In the genomic region with DNA sequence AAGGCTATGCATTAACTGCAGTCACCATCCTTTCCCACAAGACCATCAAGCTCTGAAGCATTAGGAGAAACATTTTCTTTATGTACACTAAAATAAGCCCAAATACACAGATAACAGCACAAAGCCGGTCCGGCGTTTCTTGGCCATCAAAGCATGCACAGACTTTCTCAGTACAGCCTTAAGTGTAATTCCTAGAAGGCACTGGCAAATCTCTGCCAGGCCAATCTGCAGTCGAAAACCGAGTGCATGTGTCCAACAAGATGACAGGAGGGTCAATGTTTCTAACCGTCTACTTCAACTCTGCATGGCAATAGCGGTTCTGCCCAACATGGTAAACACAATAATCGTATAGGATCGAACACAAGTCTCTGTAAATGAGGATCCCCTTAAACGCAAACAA, we compare ENCODE assay signal across 8 cellular contexts. TPM values are rescaled to one million over a fixed set of nuclear protein-coding genes. Genes with fewer than 3 reads are reported as not detected.
A peak's percentile ranks its signal among the peaks of the same experiment; 100 is the strongest.
DNase-seq lines count a peak whose midpoint lies in the region; FAIRE-seq and TF ChIP-seq lines count a peak whose summit lies in the region.

No MANE protein-coding gene starts in this region.

- no peak for DNase-seq in activated naive CD4-positive, alpha-beta T cell treated with anti-CD3 and anti-CD28 coated beads for 36 hours
- no peak for DNase-seq in activated naive CD4-positive, alpha-beta T cell treated with Interleukin-2 at 50 U/mL for 16 hours
- DNase-seq in activated CD4-positive, alpha-beta memory T cell treated with anti-CD3 and anti-CD28 coated beads for 36 hours = no peak
- DNase-seq in hepatocyte (ENCODE audit: low spot score) (no peak), NCI-H2196 (lab: John Stamatoyannopoulos, UW; ENCODE audit: unreplicated experiment) (no peak), COLO668 (lab: John Stamatoyannopoulos, UW; ENCODE audit: unreplicated experiment) (no peak), HTR-8/SVneo (ENCODE audit: insufficient read length, low spot score) (no peak)

- WGBS in hepatocyte (ENCODE audit: low lambda C conversion rate, missing lambda C conversion rate) = 4% methylated on average over 10 of the region's 10 CpGs

- peak overlapping the region; percentile 89 for H3K4me3 Mint-ChIP-seq in activated naive CD4-positive, alpha-beta T cell treated with anti-CD3 and anti-CD28 coated beads for 36 hours
- H3K4me3 Mint-ChIP-seq in activated CD4-positive, alpha-beta memory T cell treated with anti-CD3 and anti-CD28 coated beads for 36 hours = peak overlapping the region; percentile 86

- intact Hi-C loops in activated naive CD4-positive, alpha-beta T cell treated with anti-CD3 and anti-CD28 coated beads for 36 hours (cut with micrococcal nuclease) = no loop called here
- intact Hi-C loops in activated CD4-positive, alpha-beta memory T cell treated with anti-CD3 and anti-CD28 coated beads for 36 hours (cut with micrococcal nuclease) = loop anchor here (1.0 kb wide), 1 partner anchor 110 kb away; no protein-coding TSS in a partner anchor

- no peaks in the 10 kb centered on the region for H3K27me3 ChIP-seq in hepatocyte
- H3K27me3 ChIP-seq in skeletal muscle tissue (ENCODE audit: control insufficient read depth in 3 of 3, insufficient read depth in 3 of 3, low read length in 3 of 3) = no peaks in the 10 kb centered on the region

- no peaks in the 10 kb centered on the region for H3K9me3 Mint-ChIP-seq in activated naive CD4-positive, alpha-beta T cell treated with anti-CD3 and anti-CD28 coated beads for 36 hours
- no peaks in the 10 kb centered on the region for H3K9me3 Mint-ChIP-seq in activated CD4-positive, alpha-beta memory T cell treated with anti-CD3 and anti-CD28 coated beads for 36 hours

- H3K4me3 ChIP-seq in hepatocyte (peak overlapping the region; percentile 83), skeletal muscle tissue (ENCODE audit: low read length in 3 of 3) (peak overlapping the region; percentile 92 to 97 (median 94))

- no peaks in the 10 kb centered on the region for H3K9me2 ChIP-seq in hepatocyte (replicated peaks; ENCODE audit: insufficient read depth)

- H3K79me2 ChIP-seq in hepatocyte = peaks cover 56% of the 10 kb centered on the region

- peak overlapping the region; percentile 93 to 94 (median 94) for H3K9ac ChIP-seq in skeletal muscle tissue (ENCODE audit: low read depth in 1 of 3, low read length in 3 of 3)

- H3K36me3 ChIP-seq in hepatocyte (replicated peaks; ENCODE audit: insufficient read depth, low read depth) (no peaks in the 10 kb centered on the region), skeletal muscle tissue (ENCODE audit: control insufficient read depth in 3 of 3, insufficient read depth in 3 of 3, low read length in 3 of 3) (no peaks in the 10 kb centered on the region)

- H2AFZ ChIP-seq in hepatocyte = peak overlapping the region; percentile 62

- H3K27ac ChIP-seq in hepatocyte (peak overlapping the region; percentile 82), skeletal muscle tissue (ENCODE audit: low read depth, low read length) (no peak overlapping the region)

- no peaks in the 10 kb centered on the region for H3K9me3 ChIP-seq in hepatocyte (ENCODE audit: low read depth)
- no peaks in the 10 kb centered on the region for H3K9me3 ChIP-seq in skeletal muscle tissue (ENCODE audit: control insufficient read depth in 3 of 3, low read length in 3 of 3)

- H4K20me1 ChIP-seq in hepatocyte (ENCODE audit: insufficient read depth, poor library complexity, severe bottlenecking) = peaks cover 23% of the 10 kb centered on the region

- H3K4me2 ChIP-seq in hepatocyte = peak overlapping the region; percentile 84

- H3K4me1 Mint-ChIP-seq in activated naive CD4-positive, alpha-beta T cell treated with anti-CD3 and anti-CD28 coated beads for 36 hours (ENCODE audit: low read depth) = peaks cover 24% of the 10 kb centered on the region
- peaks cover 25% of the 10 kb centered on the region for H3K4me1 Mint-ChIP-seq in activated CD4-positive, alpha-beta memory T cell treated with anti-CD3 and anti-CD28 coated beads for 36 hours (ENCODE audit: low read depth)

- POLR2A ChIA-PET in activated CD4-positive, alpha-beta memory T cell treated with anti-CD3 and anti-CD28 coated beads for 36 hours (lab: Charles Lee) = no interaction called here

- TF ChIP-seq CTCF in hepatocyte (IDR thresholded peaks at IDR 0.05; ENCODE audit: poor library complexity) = no peak

- no peak for FAIRE-seq in HTR-8/SVneo (lab: Jason Lieb, UNC)

- CTCF ChIA-PET in activated naive CD4-positive, alpha-beta T cell treated with anti-CD3 and anti-CD28 coated beads for 36 hours (lab: Charles Lee) = interaction anchor here (1.6 kb wide), 1 partner anchor 180 kb away, joined by 4 read pairs; no protein-coding TSS in a partner anchor
- CTCF ChIA-PET in activated CD4-positive, alpha-beta memory T cell treated with anti-CD3 and anti-CD28 coated beads for 36 hours (lab: Charles Lee) = interaction anchor here (1.0 to 2.0 kb wide), 2 partner anchors 66 to 80 kb away, joined by 3 to 6 read pairs; no protein-coding TSS in a partner anchor

- H3K4me1 ChIP-seq in hepatocyte (ENCODE audit: insufficient read depth) (peaks cover 27% of the 10 kb centered on the region), skeletal muscle tissue (ENCODE audit: control insufficient read depth in 3 of 3, insufficient read depth in 3 of 3, low read length in 3 of 3) (peaks cover 10 to 15% (median 14%) of the 10 kb centered on the region in 3 donors)

- no peaks in the 10 kb centered on the region for H3K36me3 Mint-ChIP-seq in activated naive CD4-positive, alpha-beta T cell treated with anti-CD3 and anti-CD28 coated beads for 36 hours (ENCODE audit: low read depth)
- peaks cover 2% of the 10 kb centered on the region for H3K36me3 Mint-ChIP-seq in activated CD4-positive, alpha-beta memory T cell treated with anti-CD3 and anti-CD28 coated beads for 36 hours

- no peak overlapping the region for H3K27ac Mint-ChIP-seq in activated naive CD4-positive, alpha-beta T cell treated with anti-CD3 and anti-CD28 coated beads for 36 hours
- H3K27ac Mint-ChIP-seq in activated CD4-positive, alpha-beta memory T cell treated with anti-CD3 and anti-CD28 coated beads for 36 hours = no peak overlapping the region

- H3K27me3 Mint-ChIP-seq in activated naive CD4-positive, alpha-beta T cell treated with anti-CD3 and anti-CD28 coated beads for 36 hours (ENCODE audit: low read depth) = no peaks in the 10 kb centered on the region
- peaks cover 3% of the 10 kb centered on the region for H3K27me3 Mint-ChIP-seq in activated CD4-positive, alpha-beta memory T cell treated with anti-CD3 and anti-CD28 coated beads for 36 hours

RNA-seq across cellular contexts. Expression of a gene that starts 1.1 kb away (rescaled TPM):
- 1 to 10 TPM; 6.7 to 7.0 TPM for total RNA-seq in activated naive CD4-positive, alpha-beta T cell treated with anti-CD3 and anti-CD28 coated beads for 36 hours
- total RNA-seq in activated CD4-positive, alpha-beta memory T cell treated with anti-CD3 and anti-CD28 coated beads for 36 hours = 1 to 10 TPM; 4.5 to 5.5 TPM
- 53.1 and 66.3 TPM in 2 replicates for total RNA-seq in hepatocyte
- polyA plus RNA-seq in hepatocyte = 13.3 and 15.4 TPM in 2 replicates
- total RNA-seq in skeletal muscle tissue = 42.3 TPM
